9 cellular contexts compared by ENCODE assay signal in the genomic region with DNA sequence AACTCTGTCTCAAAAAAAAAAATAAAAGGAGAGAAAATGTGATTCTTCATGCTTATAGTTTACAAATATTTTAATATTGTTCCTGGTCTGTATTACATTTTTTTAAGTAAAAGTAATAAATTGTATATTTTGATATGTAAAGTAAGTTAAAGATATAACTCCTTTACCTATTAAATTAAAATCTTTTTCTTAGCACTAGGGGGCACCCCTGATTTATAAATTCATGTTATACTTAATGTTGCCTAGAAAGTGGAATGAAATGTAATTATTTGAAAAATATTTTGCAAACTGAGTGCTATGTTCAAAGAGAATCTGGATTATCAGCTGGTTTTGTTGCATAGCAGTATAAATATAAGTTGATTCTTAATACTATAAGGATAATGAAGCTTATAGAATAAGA. TPM values are rescaled to one million over a fixed set of nuclear protein-coding genes. Genes with fewer than 3 reads are reported as not detected.
DNase-seq lines count a peak whose midpoint lies in the region; ATAC-seq and TF ChIP-seq lines count a peak whose summit lies in the region.
"Had no signal": no experiment of that assay in that cellular context is flagged by ENCODE, and none has a peak within 500 bp of the region (broad histone marks: within the 10 kb centered on the region; RNA-seq: fewer than 3 reads in every experiment).

No MANE protein-coding gene starts in this region.

- TF ChIP-seq CTCF in AG09319 (IDR thresholded peaks at IDR 0.05; ENCODE audit: low read depth, low read length) (peak; percentile 22), hepatocyte (IDR thresholded peaks at IDR 0.05; ENCODE audit: poor library complexity) (peak; percentile 60)

- no peaks in the 10 kb centered on the region for H4K20me1 ChIP-seq in hepatocyte (ENCODE audit: insufficient read depth, poor library complexity, severe bottlenecking)

- no peak for ATAC-seq in HG02885 (IDR thresholded peaks at IDR 0.05; ENCODE audit: poor library complexity, unreplicated experiment)
- no peak for ATAC-seq in HG03135 (IDR thresholded peaks at IDR 0.05; ENCODE audit: unreplicated experiment)
- ATAC-seq in GM21447 (IDR thresholded peaks at IDR 0.05; ENCODE audit: unreplicated experiment): no peak
- ATAC-seq in activated CD8-positive, alpha-beta T cell treated with anti-CD3 and anti-CD28 coated beads, Interleukin-2, amount 10 ng/mL, durations not matched to agents 7 days and 5 days: no peak

- in situ Hi-C loops in KBM-7 (cut with MboI; ENCODE audit: low pct_unique_long_range_greater_than_20kb, low sequenced_read_pairs): loop anchor here (25.0 kb wide), 1 partner anchor 237 kb away; no protein-coding TSS in a partner anchor
- in situ Hi-C loops in SK-MEL-5 (cut with HindIII; ENCODE audit: low pct_unique_long_range_greater_than_20kb, low sequenced_read_pairs): no loop called here

- H2AFZ ChIP-seq in hepatocyte: no peak overlapping the region

- peaks cover 4% of the 10 kb centered on the region for H3K36me3 Mint-ChIP-seq in activated CD8-positive, alpha-beta T cell treated with anti-CD3 and anti-CD28 coated beads, Interleukin-2, amount 10 ng/mL, durations not matched to agents 7 days and 5 days (ENCODE audit: low read depth)

- POLR2A ChIA-PET in activated CD8-positive, alpha-beta T cell treated with anti-CD3 and anti-CD28 coated beads, Interleukin-2, amount 10 ng/mL, durations not matched to agents 7 days and 5 days (lab: Charles Lee): no interaction called here

- no peak for DNase-seq in AG09319 (ENCODE audit: extremely low read depth, low read depth)
- peak; percentile 37 for DNase-seq in KBM-7
- peak; percentile 54 for DNase-seq in SK-MEL-5 (ENCODE audit: low read depth, low spot score)
- peak; percentile 28 for DNase-seq in hepatocyte (ENCODE audit: low spot score)
- no peak for DNase-seq in activated CD8-positive, alpha-beta T cell treated with anti-CD3 and anti-CD28 coated beads, Interleukin-2, amount 10 ng/mL, durations not matched to agents 7 days and 5 days

- H3K4me2 ChIP-seq in hepatocyte: no peak overlapping the region

- no peak overlapping the region for H3K4me3 Mint-ChIP-seq in activated CD8-positive, alpha-beta T cell treated with anti-CD3 and anti-CD28 coated beads, Interleukin-2, amount 10 ng/mL, durations not matched to agents 7 days and 5 days
- H3K4me3 Mint-ChIP-seq: activated naive CD4-positive, alpha-beta T cell treated with anti-CD3 and anti-CD28 coated beads, Interleukin-2, amount 50 U/mL, for 24 hours had no signal

- H3K4me1 ChIP-seq in hepatocyte (ENCODE audit: insufficient read depth): no peaks in the 10 kb centered on the region

- H3K27me3 Mint-ChIP-seq in activated CD8-positive, alpha-beta T cell treated with anti-CD3 and anti-CD28 coated beads, Interleukin-2, amount 10 ng/mL, durations not matched to agents 7 days and 5 days (ENCODE audit: low read depth): no peaks in the 10 kb centered on the region
- H3K27me3 Mint-ChIP-seq: activated naive CD4-positive, alpha-beta T cell treated with anti-CD3 and anti-CD28 coated beads, Interleukin-2, amount 50 U/mL, for 24 hours had no signal

- no peaks in the 10 kb centered on the region for H3K9me3 Mint-ChIP-seq in activated CD8-positive, alpha-beta T cell treated with anti-CD3 and anti-CD28 coated beads, Interleukin-2, amount 10 ng/mL, durations not matched to agents 7 days and 5 days (ENCODE audit: insufficient read depth)
- H3K9me3 Mint-ChIP-seq: activated naive CD4-positive, alpha-beta T cell treated with anti-CD3 and anti-CD28 coated beads, Interleukin-2, amount 50 U/mL, for 24 hours had no signal

- H3K4me3 ChIP-seq in hepatocyte: no peak overlapping the region

- H3K27ac Mint-ChIP-seq in activated CD8-positive, alpha-beta T cell treated with anti-CD3 and anti-CD28 coated beads, Interleukin-2, amount 10 ng/mL, durations not matched to agents 7 days and 5 days: no peak overlapping the region
- H3K27ac Mint-ChIP-seq: activated naive CD4-positive, alpha-beta T cell treated with anti-CD3 and anti-CD28 coated beads, Interleukin-2, amount 50 U/mL, for 24 hours had no signal

- no peaks in the 10 kb centered on the region for H3K36me3 ChIP-seq in hepatocyte (replicated peaks; ENCODE audit: insufficient read depth, low read depth)

- H3K27me3 ChIP-seq in hepatocyte: no peaks in the 10 kb centered on the region

- no peaks in the 10 kb centered on the region for H3K4me1 Mint-ChIP-seq in activated CD8-positive, alpha-beta T cell treated with anti-CD3 and anti-CD28 coated beads, Interleukin-2, amount 10 ng/mL, durations not matched to agents 7 days and 5 days (ENCODE audit: low read depth)
- H3K4me1 Mint-ChIP-seq: activated naive CD4-positive, alpha-beta T cell treated with anti-CD3 and anti-CD28 coated beads, Interleukin-2, amount 50 U/mL, for 24 hours had no signal

- H3K79me2 ChIP-seq in hepatocyte: peaks cover 25% of the 10 kb centered on the region

- H3K27ac ChIP-seq in hepatocyte: no peak overlapping the region

- no peaks in the 10 kb centered on the region for H3K9me2 ChIP-seq in hepatocyte (replicated peaks; ENCODE audit: insufficient read depth)

- CTCF ChIA-PET in activated CD8-positive, alpha-beta T cell treated with anti-CD3 and anti-CD28 coated beads, Interleukin-2, amount 10 ng/mL, durations not matched to agents 7 days and 5 days (lab: Charles Lee): interaction anchor here (0.6 to 7.2 kb wide), 7 partner anchors 10 to 257 kb away, joined by 3 to 111 read pairs (median 3); no protein-coding TSS in a partner anchor

- H3K9me3 ChIP-seq in hepatocyte (ENCODE audit: low read depth): no peaks in the 10 kb centered on the region

RNA-seq across cellular contexts. Expression of gene RALGPS2, which starts 49.2 kb away (rescaled TPM):
- total RNA-seq in SK-MEL-5 (2014; rRNA removed; shearing (Covaris generic)): 14.7 and 22.1 TPM in 2 replicates
- 8.2 and 10.9 TPM in 2 replicates for polyA plus RNA-seq in SK-MEL-5 (2015; cell fraction: cytosol; rRNA removed)
- polyA plus RNA-seq in SK-MEL-5 (2015; cell fraction: nucleus; rRNA removed): 55.6 and 71.6 TPM in 2 replicates
- total RNA-seq in hepatocyte: 31.3 and 35.4 TPM in 2 replicates
- 9.3 and 9.5 TPM in 2 replicates for polyA plus RNA-seq in hepatocyte
- total RNA-seq in activated CD8-positive, alpha-beta T cell treated with anti-CD3 and anti-CD28 coated beads, Interleukin-2, amount 10 ng/mL, durations not matched to agents 7 days and 5 days: 1 to 10 TPM; 4.0 to 5.1 TPM

Comparison
In these comparisons a context has a peak if more than half of its experiments do, and no peak if none do; other contexts are left out.
1. DNase-seq: peak in KBM-7 (single experiment), SK-MEL-5 (single experiment) and hepatocyte (single experiment); none in AG09319 (single experiment) and activated CD8-positive, alpha-beta T cell treated with anti-CD3 and anti-CD28 coated beads, Interleukin-2, amount 10 ng/mL, durations not matched to agents 7 days and 5 days (single experiment).